1 cellular context compared by ENCODE assay signal in the genomic region with DNA sequence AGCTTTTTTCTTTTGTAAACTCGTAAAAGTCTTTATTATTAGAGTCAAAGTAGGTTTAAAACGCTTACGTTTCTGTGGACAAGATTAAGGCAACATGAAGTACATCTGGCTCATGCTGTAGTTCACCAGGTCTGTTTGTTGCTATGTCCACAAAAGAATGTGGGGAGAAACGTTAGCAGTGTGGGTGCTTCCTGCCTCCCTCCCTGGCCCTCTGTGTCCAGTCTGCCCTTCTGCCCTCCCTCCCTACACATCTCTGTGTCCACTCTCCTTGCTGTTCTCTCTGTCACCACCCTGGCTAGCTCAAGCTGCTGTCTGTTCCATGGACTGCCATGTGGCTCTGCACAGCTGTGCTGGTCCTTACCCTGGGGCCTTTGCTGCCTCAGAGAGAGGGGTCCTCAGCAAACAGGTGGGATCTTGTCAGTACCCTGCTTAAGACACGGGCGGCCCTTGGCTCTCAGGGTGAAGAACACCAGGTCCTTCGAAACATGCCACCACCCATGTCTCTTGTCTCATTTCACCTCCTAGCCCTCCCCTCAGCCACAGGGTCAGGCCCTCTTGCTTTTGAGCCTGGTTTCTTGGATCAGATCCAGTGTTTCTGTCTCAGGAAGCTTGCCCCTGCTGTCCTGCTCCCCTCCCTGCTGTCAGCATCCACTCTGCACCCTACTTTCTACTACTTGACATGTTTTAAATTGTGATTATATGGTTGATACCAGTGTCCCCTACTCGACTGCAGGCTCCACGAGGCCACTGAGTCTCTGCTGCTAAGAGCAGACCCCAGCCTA.
TF ChIP-seq lines count a peak whose summit lies in the region.

No MANE protein-coding gene starts in this region.

TF ChIP-seq in HepG2, 621 proteins besides CTCF, POLR2A, EP300 and RAD21 (continued from another document):
- TF ChIP-seq, protein P1, sequence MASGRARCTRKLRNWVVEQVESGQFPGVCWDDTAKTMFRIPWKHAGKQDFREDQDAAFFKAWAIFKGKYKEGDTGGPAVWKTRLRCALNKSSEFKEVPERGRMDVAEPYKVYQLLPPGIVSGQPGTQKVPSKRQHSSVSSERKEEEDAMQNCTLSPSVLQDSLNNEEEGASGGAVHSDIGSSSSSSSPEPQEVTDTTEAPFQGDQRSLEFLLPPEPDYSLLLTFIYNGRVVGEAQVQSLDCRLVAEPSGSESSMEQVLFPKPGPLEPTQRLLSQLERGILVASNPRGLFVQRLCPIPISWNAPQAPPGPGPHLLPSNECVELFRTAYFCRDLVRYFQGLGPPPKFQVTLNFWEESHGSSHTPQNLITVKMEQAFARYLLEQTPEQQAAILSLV (CRISPR knock-in tag; IDR thresholded peaks at IDR 0.05; ENCODE audit: borderline replicate concordance) = no peak
- TF ChIP-seq, protein P2, sequence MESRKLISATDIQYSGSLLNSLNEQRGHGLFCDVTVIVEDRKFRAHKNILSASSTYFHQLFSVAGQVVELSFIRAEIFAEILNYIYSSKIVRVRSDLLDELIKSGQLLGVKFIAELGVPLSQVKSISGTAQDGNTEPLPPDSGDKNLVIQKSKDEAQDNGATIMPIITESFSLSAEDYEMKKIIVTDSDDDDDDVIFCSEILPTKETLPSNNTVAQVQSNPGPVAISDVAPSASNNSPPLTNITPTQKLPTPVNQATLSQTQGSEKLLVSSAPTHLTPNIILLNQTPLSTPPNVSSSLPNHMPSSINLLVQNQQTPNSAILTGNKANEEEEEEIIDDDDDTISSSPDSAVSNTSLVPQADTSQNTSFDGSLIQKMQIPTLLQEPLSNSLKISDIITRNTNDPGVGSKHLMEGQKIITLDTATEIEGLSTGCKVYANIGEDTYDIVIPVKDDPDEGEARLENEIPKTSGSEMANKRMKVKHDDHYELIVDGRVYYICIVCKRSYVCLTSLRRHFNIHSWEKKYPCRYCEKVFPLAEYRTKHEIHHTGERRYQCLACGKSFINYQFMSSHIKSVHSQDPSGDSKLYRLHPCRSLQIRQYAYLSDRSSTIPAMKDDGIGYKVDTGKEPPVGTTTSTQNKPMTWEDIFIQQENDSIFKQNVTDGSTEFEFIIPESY (CRISPR knock-in tag; IDR thresholded peaks at IDR 0.05) = no peak
